Comparison of ENCODE assay signal across 9 cellular contexts in genomic region chr5:81755320-81755719, GRCh38. TPM values are rescaled to one million over a fixed set of nuclear protein-coding genes. Genes with fewer than 3 reads are reported as not detected.
DNase-seq lines count a peak whose midpoint lies in the region; ATAC-seq and TF ChIP-seq lines count a peak whose summit lies in the region.
"Had no signal": no experiment of that assay in that cellular context is flagged by ENCODE, and none has a peak within 500 bp of the region (broad histone marks: within the 10 kb centered on the region; RNA-seq: fewer than 3 reads in every experiment).

No MANE protein-coding gene starts in this region.

- TF ChIP-seq CTCF in AG04450 (IDR thresholded peaks at IDR 0.05; ENCODE audit: low read depth, low read length) = no peak
- TF ChIP-seq CTCF in LNCaP clone FGC (IDR thresholded peaks at IDR 0.05; ENCODE audit: control insufficient read depth, extremely low read depth, insufficient read depth) = no peak
- TF ChIP-seq CTCF in epithelial cell of esophagus (IDR thresholded peaks at IDR 0.05; ENCODE audit: insufficient read depth, low read depth, low read length, missing control alignments) = no peak

- no peaks in the 10 kb centered on the region for H3K27me3 Mint-ChIP-seq in naive thymus-derived CD8-positive, alpha-beta T cell

- no peaks in the 10 kb centered on the region for H3K9me3 ChIP-seq in AG04450 (ENCODE audit: control insufficient read depth, insufficient read depth, low read length)
- H3K9me3 ChIP-seq in neuron (ENCODE audit: low read length) = no peaks in the 10 kb centered on the region

- CTCF ChIA-PET in AG04450 (lab: Charles Lee) = interaction anchor here (1.2 to 2.2 kb wide), 6 partner anchors 11 to 456 kb away, joined by 3 to 6 read pairs (median 4); no protein-coding TSS in a partner anchor

- POLR2A ChIA-PET in AG04450 (lab: Yijun Ruan, JAX) = interaction anchor here (2.2 kb wide), 1 partner anchor 96 kb away, joined by 16 read pairs; no protein-coding TSS in a partner anchor
- POLR2A ChIA-PET in naive thymus-derived CD8-positive, alpha-beta T cell (lab: Charles Lee) = no interaction called here

- ATAC-seq in naive thymus-derived CD8-positive, alpha-beta T cell = no peak

- H2AFZ ChIP-seq in neuron (ENCODE audit: low read depth, low read length) = peak overlapping the region; percentile 49

- no peaks in the 10 kb centered on the region for H3K36me3 Mint-ChIP-seq in naive thymus-derived CD8-positive, alpha-beta T cell

- H3K27me3 ChIP-seq in AG04450 (ENCODE audit: control insufficient read depth, insufficient read depth, low read length) = no peaks in the 10 kb centered on the region
- H3K27me3 ChIP-seq in neuron (ENCODE audit: insufficient read depth, low read length) = no peaks in the 10 kb centered on the region

- no peak overlapping the region for H3K27ac Mint-ChIP-seq in naive thymus-derived CD8-positive, alpha-beta T cell

- no peaks in the 10 kb centered on the region for H3K36me3 ChIP-seq in neuron (ENCODE audit: insufficient read depth, low read length)

- peaks cover 0 to 3% (median 0%) of the 10 kb centered on the region in 9 donors for H3K9me3 Mint-ChIP-seq in naive thymus-derived CD8-positive, alpha-beta T cell

- peaks cover 13 to 18% (median 15%) of the 10 kb centered on the region in 4 donors for H3K4me1 Mint-ChIP-seq in naive thymus-derived CD8-positive, alpha-beta T cell

- no peak overlapping the region for H3K4me3 Mint-ChIP-seq in naive thymus-derived CD8-positive, alpha-beta T cell

- peaks cover 31% of the 10 kb centered on the region for H3K4me1 ChIP-seq in neuron (ENCODE audit: insufficient read depth, low read length)

- no peak overlapping the region for H3K27ac ChIP-seq in AG04450 (ENCODE audit: low read depth, low read length)

- H3K4me3 ChIP-seq in AG04450 (ENCODE audit: low read depth, low read length) (no peak overlapping the region), LNCaP clone FGC (ENCODE audit: low read depth, low read length) (no peak overlapping the region), epithelial cell of esophagus (ENCODE audit: low read length) (no peak overlapping the region), neuron (ENCODE audit: low read length) (no peak overlapping the region)

- DNase-seq in AG04450 (ENCODE audit: low read depth, low spot score) (peak; percentile 56), LNCaP clone FGC (ENCODE audit: low read depth) (peak; percentile 70), epithelial cell of esophagus (ENCODE audit: low read depth) (peak; percentile 94), NCI-H748 treated with DMSO at 0.1 percent for 48 hours (lab: John Stamatoyannopoulos, UW) (no peak)
- no peak for DNase-seq in activated T-cell treated with anti-CD3 and anti-CD28 coated beads, Interleukin-2, amount 50 U/mL, for 48 hours
- no peak for DNase-seq in naive thymus-derived CD8-positive, alpha-beta T cell
- DNase-seq in stimulated activated CD4-positive, alpha-beta T cell treated with anti-CD3 and anti-CD28 coated beads, Interleukin-2, amount 100 ng/mL, for 48 hours = no peak
- DNase-seq: DND-41 had no signal

RNA-seq across cellular contexts. Expression of gene SSBP2, which starts 4.4 kb away (rescaled TPM):
- 70.4 and 74.3 TPM in 2 replicates for polyA plus RNA-seq in AG04450 (2011; rRNA removed)
- polyA minus RNA-seq in AG04450 (2011; rRNA and poly(A)+ RNA removed) = 70.0 and 76.1 TPM in 2 replicates
- total RNA-seq in naive thymus-derived CD8-positive, alpha-beta T cell = 10 to 100 TPM; 40.2 to 40.6 TPM
- polyA plus RNA-seq in naive thymus-derived CD8-positive, alpha-beta T cell = 10 to 100 TPM; 36.4 to 43.8 (median 36.8) TPM

Comparison
In these comparisons a context has a peak if more than half of its experiments do, and no peak if none do; other contexts are left out.
1. DNase-seq: peak in AG04450 (single experiment), LNCaP clone FGC (single experiment) and epithelial cell of esophagus (single experiment); none in activated T-cell treated with anti-CD3 and anti-CD28 coated beads, Interleukin-2, amount 50 U/mL, for 48 hours (0 of 2), NCI-H748 treated with DMSO at 0.1 percent for 48 hours (single experiment), naive thymus-derived CD8-positive, alpha-beta T cell (0 of 10) and stimulated activated CD4-positive, alpha-beta T cell treated with anti-CD3 and anti-CD28 coated beads, Interleukin-2, amount 100 ng/mL, for 48 hours (0 of 2).